In the genomic region with DNA sequence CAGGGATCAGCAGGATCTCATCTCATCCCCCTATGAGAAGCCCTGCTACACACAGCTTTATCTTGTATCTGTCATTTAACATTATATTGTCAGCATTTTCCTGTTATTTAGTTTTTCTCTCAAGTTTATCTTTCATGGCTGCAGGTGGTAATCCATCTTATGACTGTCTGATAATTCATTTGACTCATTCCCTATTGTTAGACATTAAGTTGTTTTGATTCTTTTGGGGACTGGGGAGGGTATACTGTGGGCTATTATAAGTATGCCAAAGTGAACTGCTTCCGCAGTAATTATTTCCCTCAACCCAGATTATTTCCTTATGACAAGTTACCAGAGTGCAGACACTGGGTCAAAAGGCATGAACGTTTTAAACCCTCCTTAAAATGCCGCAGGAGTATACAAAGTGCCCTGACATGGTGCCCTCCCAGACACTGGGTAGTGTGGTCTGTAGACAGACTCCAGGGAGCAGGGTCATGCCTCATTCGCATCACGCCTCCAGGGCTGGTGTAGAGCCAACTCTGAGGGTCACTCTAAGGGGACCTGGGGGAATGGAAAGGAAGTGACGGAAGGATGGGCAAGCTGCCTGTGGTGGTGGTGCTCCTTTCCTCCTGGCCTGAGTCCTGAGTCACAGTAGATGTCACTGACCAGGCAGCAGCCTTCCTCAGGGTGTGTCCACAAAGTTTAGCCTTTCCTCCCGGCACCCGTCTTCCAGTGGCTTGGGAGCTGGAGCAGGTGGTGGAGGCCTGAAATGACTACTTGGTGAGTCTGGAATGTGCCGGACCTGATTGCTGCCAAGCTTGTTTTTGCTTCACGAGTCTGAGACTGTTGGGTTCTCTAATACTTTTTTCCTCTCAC, we compare ENCODE assay signal across 1 cellular context.
TF ChIP-seq lines count a peak whose summit lies in the region.

No MANE protein-coding gene starts in this region.

TF ChIP-seq in GM23338, 12 proteins besides CTCF, POLR2A, EP300 and RAD21:
- TF ChIP-seq, protein P1, sequence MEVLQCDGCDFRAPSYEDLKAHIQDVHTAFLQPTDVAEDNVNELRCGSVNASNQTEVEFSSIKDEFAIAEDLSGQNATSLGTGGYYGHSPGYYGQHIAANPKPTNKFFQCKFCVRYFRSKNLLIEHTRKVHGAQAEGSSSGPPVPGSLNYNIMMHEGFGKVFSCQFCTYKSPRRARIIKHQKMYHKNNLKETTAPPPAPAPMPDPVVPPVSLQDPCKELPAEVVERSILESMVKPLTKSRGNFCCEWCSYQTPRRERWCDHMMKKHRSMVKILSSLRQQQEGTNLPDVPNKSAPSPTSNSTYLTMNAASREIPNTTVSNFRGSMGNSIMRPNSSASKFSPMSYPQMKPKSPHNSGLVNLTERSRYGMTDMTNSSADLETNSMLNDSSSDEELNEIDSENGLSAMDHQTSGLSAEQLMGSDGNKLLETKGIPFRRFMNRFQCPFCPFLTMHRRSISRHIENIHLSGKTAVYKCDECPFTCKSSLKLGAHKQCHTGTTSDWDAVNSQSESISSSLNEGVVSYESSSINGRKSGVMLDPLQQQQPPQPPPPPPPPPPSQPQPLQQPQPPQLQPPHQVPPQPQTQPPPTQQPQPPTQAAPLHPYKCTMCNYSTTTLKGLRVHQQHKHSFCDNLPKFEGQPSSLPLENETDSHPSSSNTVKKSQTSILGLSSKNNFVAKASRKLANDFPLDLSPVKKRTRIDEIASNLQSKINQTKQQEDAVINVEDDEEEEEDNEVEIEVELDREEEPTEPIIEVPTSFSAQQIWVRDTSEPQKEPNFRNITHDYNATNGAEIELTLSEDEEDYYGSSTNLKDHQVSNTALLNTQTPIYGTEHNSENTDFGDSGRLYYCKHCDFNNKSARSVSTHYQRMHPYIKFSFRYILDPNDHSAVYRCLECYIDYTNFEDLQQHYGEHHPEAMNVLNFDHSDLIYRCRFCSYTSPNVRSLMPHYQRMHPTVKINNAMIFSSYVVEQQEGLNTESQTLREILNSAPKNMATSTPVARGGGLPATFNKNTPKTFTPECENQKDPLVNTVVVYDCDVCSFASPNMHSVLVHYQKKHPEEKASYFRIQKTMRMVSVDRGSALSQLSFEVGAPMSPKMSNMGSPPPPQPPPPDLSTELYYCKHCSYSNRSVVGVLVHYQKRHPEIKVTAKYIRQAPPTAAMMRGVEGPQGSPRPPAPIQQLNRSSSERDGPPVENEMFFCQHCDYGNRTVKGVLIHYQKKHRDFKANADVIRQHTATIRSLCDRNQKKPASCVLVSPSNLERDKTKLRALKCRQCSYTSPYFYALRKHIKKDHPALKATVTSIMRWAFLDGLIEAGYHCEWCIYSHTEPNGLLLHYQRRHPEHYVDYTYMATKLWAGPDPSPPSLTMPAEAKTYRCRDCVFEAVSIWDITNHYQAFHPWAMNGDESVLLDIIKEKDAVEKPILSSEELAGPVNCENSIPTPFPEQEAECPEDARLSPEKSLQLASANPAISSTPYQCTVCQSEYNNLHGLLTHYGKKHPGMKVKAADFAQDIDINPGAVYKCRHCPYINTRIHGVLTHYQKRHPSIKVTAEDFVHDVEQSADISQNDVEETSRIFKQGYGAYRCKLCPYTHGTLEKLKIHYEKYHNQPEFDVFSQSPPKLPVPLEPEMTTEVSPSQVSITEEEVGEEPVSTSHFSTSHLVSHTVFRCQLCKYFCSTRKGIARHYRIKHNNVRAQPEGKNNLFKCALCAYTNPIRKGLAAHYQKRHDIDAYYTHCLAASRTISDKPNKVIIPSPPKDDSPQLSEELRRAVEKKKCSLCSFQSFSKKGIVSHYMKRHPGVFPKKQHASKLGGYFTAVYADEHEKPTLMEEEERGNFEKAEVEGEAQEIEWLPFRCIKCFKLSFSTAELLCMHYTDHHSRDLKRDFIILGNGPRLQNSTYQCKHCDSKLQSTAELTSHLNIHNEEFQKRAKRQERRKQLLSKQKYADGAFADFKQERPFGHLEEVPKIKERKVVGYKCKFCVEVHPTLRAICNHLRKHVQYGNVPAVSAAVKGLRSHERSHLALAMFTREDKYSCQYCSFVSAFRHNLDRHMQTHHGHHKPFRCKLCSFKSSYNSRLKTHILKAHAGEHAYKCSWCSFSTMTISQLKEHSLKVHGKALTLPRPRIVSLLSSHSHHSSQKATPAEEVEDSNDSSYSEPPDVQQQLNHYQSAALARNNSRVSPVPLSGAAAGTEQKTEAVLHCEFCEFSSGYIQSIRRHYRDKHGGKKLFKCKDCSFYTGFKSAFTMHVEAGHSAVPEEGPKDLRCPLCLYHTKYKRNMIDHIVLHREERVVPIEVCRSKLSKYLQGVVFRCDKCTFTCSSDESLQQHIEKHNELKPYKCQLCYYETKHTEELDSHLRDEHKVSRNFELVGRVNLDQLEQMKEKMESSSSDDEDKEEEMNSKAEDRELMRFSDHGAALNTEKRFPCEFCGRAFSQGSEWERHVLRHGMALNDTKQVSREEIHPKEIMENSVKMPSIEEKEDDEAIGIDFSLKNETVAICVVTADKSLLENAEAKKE (CRISPR knock-in tag; IDR thresholded peaks at IDR 0.05) = no peak
- TF ChIP-seq NANOG (IDR thresholded peaks at IDR 0.05; ENCODE audit: borderline replicate concordance) = no peak
- TF ChIP-seq, protein P2, sequence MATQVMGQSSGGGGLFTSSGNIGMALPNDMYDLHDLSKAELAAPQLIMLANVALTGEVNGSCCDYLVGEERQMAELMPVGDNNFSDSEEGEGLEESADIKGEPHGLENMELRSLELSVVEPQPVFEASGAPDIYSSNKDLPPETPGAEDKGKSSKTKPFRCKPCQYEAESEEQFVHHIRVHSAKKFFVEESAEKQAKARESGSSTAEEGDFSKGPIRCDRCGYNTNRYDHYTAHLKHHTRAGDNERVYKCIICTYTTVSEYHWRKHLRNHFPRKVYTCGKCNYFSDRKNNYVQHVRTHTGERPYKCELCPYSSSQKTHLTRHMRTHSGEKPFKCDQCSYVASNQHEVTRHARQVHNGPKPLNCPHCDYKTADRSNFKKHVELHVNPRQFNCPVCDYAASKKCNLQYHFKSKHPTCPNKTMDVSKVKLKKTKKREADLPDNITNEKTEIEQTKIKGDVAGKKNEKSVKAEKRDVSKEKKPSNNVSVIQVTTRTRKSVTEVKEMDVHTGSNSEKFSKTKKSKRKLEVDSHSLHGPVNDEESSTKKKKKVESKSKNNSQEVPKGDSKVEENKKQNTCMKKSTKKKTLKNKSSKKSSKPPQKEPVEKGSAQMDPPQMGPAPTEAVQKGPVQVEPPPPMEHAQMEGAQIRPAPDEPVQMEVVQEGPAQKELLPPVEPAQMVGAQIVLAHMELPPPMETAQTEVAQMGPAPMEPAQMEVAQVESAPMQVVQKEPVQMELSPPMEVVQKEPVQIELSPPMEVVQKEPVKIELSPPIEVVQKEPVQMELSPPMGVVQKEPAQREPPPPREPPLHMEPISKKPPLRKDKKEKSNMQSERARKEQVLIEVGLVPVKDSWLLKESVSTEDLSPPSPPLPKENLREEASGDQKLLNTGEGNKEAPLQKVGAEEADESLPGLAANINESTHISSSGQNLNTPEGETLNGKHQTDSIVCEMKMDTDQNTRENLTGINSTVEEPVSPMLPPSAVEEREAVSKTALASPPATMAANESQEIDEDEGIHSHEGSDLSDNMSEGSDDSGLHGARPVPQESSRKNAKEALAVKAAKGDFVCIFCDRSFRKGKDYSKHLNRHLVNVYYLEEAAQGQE (IDR thresholded peaks at IDR 0.05; ENCODE audit: unreplicated experiment) = no peak
- TF ChIP-seq EZH2phosphoT487 (IDR thresholded peaks at IDR 0.05; ENCODE audit: unreplicated experiment) = no peak
- TF ChIP-seq EZH2 (IDR thresholded peaks at IDR 0.05; ENCODE audit: low read depth, unreplicated experiment) = no peak
- TF ChIP-seq, protein P3, sequence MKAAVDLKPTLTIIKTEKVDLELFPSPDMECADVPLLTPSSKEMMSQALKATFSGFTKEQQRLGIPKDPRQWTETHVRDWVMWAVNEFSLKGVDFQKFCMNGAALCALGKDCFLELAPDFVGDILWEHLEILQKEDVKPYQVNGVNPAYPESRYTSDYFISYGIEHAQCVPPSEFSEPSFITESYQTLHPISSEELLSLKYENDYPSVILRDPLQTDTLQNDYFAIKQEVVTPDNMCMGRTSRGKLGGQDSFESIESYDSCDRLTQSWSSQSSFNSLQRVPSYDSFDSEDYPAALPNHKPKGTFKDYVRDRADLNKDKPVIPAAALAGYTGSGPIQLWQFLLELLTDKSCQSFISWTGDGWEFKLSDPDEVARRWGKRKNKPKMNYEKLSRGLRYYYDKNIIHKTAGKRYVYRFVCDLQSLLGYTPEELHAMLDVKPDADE (IDR thresholded peaks at IDR 0.05) = no peak
- TF ChIP-seq ZNF331 (CRISPR knock-in tag; IDR thresholded peaks at IDR 0.05; ENCODE audit: low read depth) = no peak
- TF ChIP-seq STAT1 (IDR thresholded peaks at IDR 0.05; ENCODE audit: unreplicated experiment) = no peak
- TF ChIP-seq POLR2AphosphoS5 (IDR thresholded peaks at IDR 0.05; ENCODE audit: low read depth) = no peak
